19 cellular contexts compared by ENCODE assay signal in genomic region chr13:110010433-110011135, GRCh38.
A peak's percentile ranks its signal among the peaks of the same experiment; 100 is the strongest.
DNase-seq lines count a peak whose midpoint lies in the region; ATAC-seq and TF ChIP-seq lines count a peak whose summit lies in the region.
"Had no signal": no experiment of that assay in that cellular context is flagged by ENCODE, and none has a peak within 500 bp of the region (broad histone marks: within the 10 kb centered on the region; RNA-seq: fewer than 3 reads in every experiment).

No MANE protein-coding gene starts in this region.

- no peaks in the 10 kb centered on the region for H3K36me3 ChIP-seq in left ventricle myocardium inferior
- H3K36me3 ChIP-seq: adrenal gland, esophagus squamous epithelium, sigmoid colon had no signal

- H3K4me1 ChIP-seq in right cardiac atrium (ENCODE audit: control insufficient read depth, insufficient read depth, low read length) (peaks cover 3% of the 10 kb centered on the region), left ventricle myocardium inferior (peaks cover 6% of the 10 kb centered on the region)
- H3K4me1 ChIP-seq: adrenal gland, esophagus squamous epithelium had no signal

- H3K4me3 ChIP-seq in right cardiac atrium (ENCODE audit: low read length) (no peak overlapping the region), left ventricle myocardium inferior (no peak overlapping the region), fibroblast of villous mesenchyme (ENCODE audit: low read depth, low read length) (no peak overlapping the region)
- H3K4me3 ChIP-seq: adrenal gland, esophagus squamous epithelium, sigmoid colon had no signal

- ATAC-seq in right cardiac atrium (no peak), left colon (no peak)
- ATAC-seq: Right ventricle myocardium inferior had no signal

- H3K27me3 ChIP-seq in right cardiac atrium (ENCODE audit: control insufficient read depth, insufficient read depth) (no peaks in the 10 kb centered on the region), left ventricle myocardium inferior (ENCODE audit: low read depth) (no peaks in the 10 kb centered on the region)
- H3K27me3 ChIP-seq: adrenal gland, esophagus squamous epithelium, sigmoid colon had no signal

- no peak for DNase-seq in right cardiac atrium
- DNase-seq in left ventricle myocardium inferior = no peak
- peak; percentile 64 for DNase-seq in SHP77 treated with DMSO at 0.1 percent for 48 hours (lab: John Stamatoyannopoulos, UW)
- DNase-seq in fibroblast of villous mesenchyme (ENCODE audit: low read depth) = peak; percentile 67
- no peak for DNase-seq in cerebellum (ENCODE audit: low spot score)
- DNase-seq in HK-2 (ENCODE audit: unreplicated experiment) = no peak
- no peak for DNase-seq in nucleus accumbens (lab: John Stamatoyannopoulos, UW)
- DNase-seq in left colon = no peak
- DNase-seq: activated CD4-positive, alpha-beta T cell treated with anti-CD3 and anti-CD28 coated beads, Interleukin-2, amount 10 ng/mL, durations not matched to agents 7 days and 5 days; activated T-cell treated with anti-CD3 and anti-CD28 coated beads, Interleukin-2, amount 50 U/mL, for 48 hours; adrenal gland; dermis blood vessel endothelial cell; esophagus squamous epithelium; NCI-H1436 treated with DMSO at 0.1 percent for 48 hours; NCI-H82; sigmoid colon; stimulated activated naive CD4-positive, alpha-beta T cell treated with Interleukin-2 at 50 U/mL for 16 hours; T1000 had no signal

- WGBS in right cardiac atrium = 57% methylated on average over 5 of the region's 5 CpGs

- H3K27ac ChIP-seq in right cardiac atrium (ENCODE audit: low read length) (peak overlapping the region; percentile 29), left ventricle myocardium inferior (replicated peaks) (no peak overlapping the region)
- H3K27ac ChIP-seq: adrenal gland, esophagus squamous epithelium, sigmoid colon had no signal

- intact Hi-C loops in right cardiac atrium (cut with DNase I) (no loop called here), left ventricle myocardium inferior (cut with micrococcal nuclease) (no loop called here), left colon (cut with DNase I, micrococcal nuclease) (no loop called here)

- no peak for TF ChIP-seq CTCF in left ventricle myocardium inferior (IDR thresholded peaks at IDR 0.05; ENCODE audit: borderline replicate concordance)
- TF ChIP-seq CTCF in fibroblast of villous mesenchyme (IDR thresholded peaks at IDR 0.05; ENCODE audit: insufficient read depth, low read depth, low read length) = no peak

- no peaks in the 10 kb centered on the region for H3K9me3 ChIP-seq in right cardiac atrium (ENCODE audit: control insufficient read depth, low read length)
- no peaks in the 10 kb centered on the region for H3K9me3 ChIP-seq in left ventricle myocardium inferior (replicated peaks)
- H3K9me3 ChIP-seq: adrenal gland, esophagus squamous epithelium, sigmoid colon had no signal

Comparison
In these comparisons a context has a peak if more than half of its experiments do, and no peak if none do; other contexts are left out.
1. DNase-seq: peak in SHP77 treated with DMSO at 0.1 percent for 48 hours (single experiment) and fibroblast of villous mesenchyme (single experiment); none in right cardiac atrium (0 of 3), left ventricle myocardium inferior (single experiment), cerebellum (single experiment), HK-2 (single experiment), nucleus accumbens (0 of 56) and left colon (0 of 2).